In the genomic region with DNA sequence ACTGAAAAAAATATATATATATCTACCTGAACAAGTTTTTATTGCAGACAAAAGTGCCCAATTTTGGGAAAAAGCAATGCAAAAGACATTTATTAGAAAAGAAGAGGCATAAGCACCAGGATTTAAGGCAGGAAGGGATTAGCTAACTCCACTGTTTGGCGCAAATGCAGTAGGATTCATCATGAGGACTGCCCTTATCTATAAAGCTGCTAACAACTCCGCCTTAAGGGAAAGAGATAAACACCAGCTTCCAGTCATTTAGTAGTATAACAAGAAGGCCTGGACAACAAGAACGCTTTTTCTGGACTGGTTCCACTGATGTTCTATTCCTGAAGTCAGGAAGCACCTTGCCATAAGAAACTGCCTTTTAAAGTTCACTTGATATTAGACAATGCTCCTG, we compare ENCODE assay signal across 29 cellular contexts. TPM values are rescaled to one million over a fixed set of nuclear protein-coding genes. Genes with fewer than 3 reads are reported as not detected.
"Had no signal": no experiment of that assay in that cellular context is flagged by ENCODE, and none has a peak within 500 bp of the region (broad histone marks: within the 10 kb centered on the region; RNA-seq: fewer than 3 reads in every experiment).

No MANE protein-coding gene starts in this region.

- DNase-seq: colonic mucosa; cortex of kidney; dermis blood vessel endothelial cell; dorsolateral prefrontal cortex; effector CD4-positive, alpha-beta T cell; effector CD8-positive, alpha-beta T cell; effector memory CD4-positive, alpha-beta T cell; effector memory CD8-positive, alpha-beta T cell; endodermal cell; erythroblast; esophagus squamous epithelium; foreskin fibroblast; foreskin keratinocyte; foreskin melanocyte; gastrocnemius medialis; glutamatergic neuron; head of caudate nucleus; heart left ventricle; heart right ventricle had no signal

- H3K36me3 ChIP-seq: colonic mucosa, esophagus muscularis mucosa, esophagus squamous epithelium, gastrocnemius medialis, gastroesophageal sphincter, heart left ventricle, heart right ventricle had no signal

- H3K4me1 ChIP-seq: colonic mucosa, esophagus muscularis mucosa, esophagus squamous epithelium, foreskin keratinocyte, gastrocnemius medialis, gastroesophageal sphincter, heart left ventricle, heart right ventricle had no signal

- H3K4me3 ChIP-seq: colonic mucosa, coronary artery, dorsolateral prefrontal cortex, esophagus muscularis mucosa, esophagus squamous epithelium, gastrocnemius medialis, gastroesophageal sphincter, heart left ventricle, heart right ventricle had no signal

- ATAC-seq: effector memory CD8-positive, alpha-beta T cell; esophagus mucosa; foreskin keratinocyte; gastrocnemius medialis; gastroesophageal sphincter; heart left ventricle; heart right ventricle had no signal

- FAIRE-seq: colon, endometrium, endothelial cell of umbilical vein, frontal cortex had no signal

- H3K27me3 ChIP-seq: colonic mucosa, dorsolateral prefrontal cortex, esophagus muscularis mucosa, esophagus squamous epithelium, foreskin keratinocyte, gastrocnemius medialis, gastroesophageal sphincter, heart left ventricle, heart right ventricle had no signal

- H3K27ac ChIP-seq: colonic mucosa, coronary artery, dorsolateral prefrontal cortex, epithelial cell of prostate, esophagus muscularis mucosa, esophagus squamous epithelium, foreskin keratinocyte, gastrocnemius medialis, gastroesophageal sphincter, heart left ventricle, heart right ventricle had no signal

RNA-seq across cellular contexts. Expression of gene FSHR, which starts 52.9 kb away (rescaled TPM):
- polyA plus RNA-seq: endothelial cell of umbilical vein, fibroblast of lung, foreskin keratinocyte, heart left ventricle, heart right ventricle had no signal
